ENCODE assay signal across 18 cellular contexts in the genomic region with DNA sequence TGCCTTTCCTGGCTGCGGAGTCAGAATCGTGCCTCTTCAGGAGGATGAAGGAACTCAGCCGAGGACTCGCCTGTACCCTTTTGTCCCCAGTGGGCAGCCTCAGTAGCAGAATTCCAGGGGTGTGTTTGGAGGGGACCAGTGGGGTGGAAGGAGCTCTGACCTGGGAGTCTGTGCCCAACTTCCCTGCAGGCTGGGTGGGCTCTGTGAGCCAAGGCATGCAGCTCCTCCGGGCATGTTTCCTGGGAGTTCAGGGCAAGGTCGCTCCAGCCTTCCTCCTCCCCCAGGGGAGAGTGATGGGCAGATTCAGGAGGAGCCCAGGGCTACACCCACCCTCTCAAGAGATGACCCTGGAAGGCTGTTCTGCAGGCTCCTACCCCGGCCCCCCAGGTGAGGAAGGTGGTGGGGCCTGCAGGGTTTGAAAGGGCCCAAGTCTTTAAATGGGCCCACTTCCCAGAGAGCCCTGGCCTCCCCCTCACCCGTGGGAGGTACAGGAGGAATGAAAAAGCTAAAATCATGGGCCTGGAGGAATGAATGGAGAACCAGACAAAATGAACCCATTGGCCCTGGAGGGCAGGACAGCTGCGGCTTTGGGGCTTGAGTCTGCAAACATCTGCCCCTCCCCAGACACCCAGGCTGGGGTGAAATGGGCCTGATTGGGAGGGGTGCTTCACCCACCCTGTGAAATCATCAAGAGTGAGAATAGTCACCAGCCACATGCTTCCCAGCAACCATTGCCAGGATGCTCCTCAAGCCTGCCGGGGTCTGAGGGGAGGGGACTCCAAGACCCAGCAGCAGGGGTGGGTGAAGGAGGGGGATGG.
DNase-seq lines count a peak whose midpoint lies in the region; TF ChIP-seq lines count a peak whose summit lies in the region.
"Had no signal": no experiment of that assay in that cellular context is flagged by ENCODE, and none has a peak within 500 bp of the region (broad histone marks: within the 10 kb centered on the region; RNA-seq: fewer than 3 reads in every experiment).

No MANE protein-coding gene starts in this region.

- no peak overlapping the region for H2BK5ac ChIP-seq in neuronal stem cell (ENCODE audit: low read length)

- H3K27ac ChIP-seq in endodermal cell (ENCODE audit: low read depth, low read length) (no peak overlapping the region), neuronal stem cell (replicated peaks; ENCODE audit: low read length) (no peak overlapping the region), brain microvascular endothelial cell (no peak overlapping the region)
- H3K27ac ChIP-seq: 22Rv1, BLaER1 had no signal

- no peak overlapping the region for H3K4me3 Mint-ChIP-seq in endodermal cell
- H3K4me3 Mint-ChIP-seq: CD8-positive, alpha-beta memory T cell; HFFc6 had no signal

- H3K4me1 Mint-ChIP-seq in endodermal cell, result peaks cover 9% of the 10 kb centered on the region
- H3K4me1 Mint-ChIP-seq: CD8-positive, alpha-beta memory T cell had no signal

- peak overlapping the region; percentile 21 for H3K18ac ChIP-seq in neuronal stem cell (ENCODE audit: low read length)

- peak; percentile 28 for DNase-seq in activated CD8-positive, alpha-beta memory T cell treated with anti-CD3 and anti-CD28 coated beads, Interleukin-2, amount 50 U/mL, for 48 hours
- DNase-seq in activated CD8-positive, alpha-beta memory T cell treated with anti-CD3 and anti-CD28 coated beads, Interleukin-2, amount 50 U/mL, for 4 hours, result no peak
- DNase-seq in endodermal cell (peak; percentile 31), neuronal stem cell (ENCODE audit: low spot score) (no peak), brain microvascular endothelial cell (no peak), MV-4-11 (lab: John Stamatoyannopoulos, UW) (no peak), NCI-H774 (lab: John Stamatoyannopoulos, UW) (no peak)
- DNase-seq in stimulated activated CD8-positive, alpha-beta memory T cell treated with anti-CD3 and anti-CD28 coated beads, Interleukin-4, amount 100 ng/mL, for 48 hours, result no peak
- DNase-seq: AML-193, DND-41, GDM1, GOT3, HFFc6 had no signal

- H3K9ac ChIP-seq in endodermal cell (ENCODE audit: extremely low read depth, low read length, poor library complexity, severe bottlenecking) (no peak overlapping the region), neuronal stem cell (ENCODE audit: low read depth, low read length, poor library complexity) (no peak overlapping the region)
- H3K9ac ChIP-seq: BLaER1 had no signal

- H3K4me3 ChIP-seq in endodermal cell (ENCODE audit: low read length), result no peak overlapping the region
- no peak overlapping the region for H3K4me3 ChIP-seq in neuronal stem cell (ENCODE audit: low read length in 2 of 2)
- H3K4me3 ChIP-seq in brain microvascular endothelial cell (ENCODE audit: low read depth, low read length), result no peak overlapping the region
- H3K4me3 ChIP-seq: BLaER1, HAP-1 had no signal

- H3K36me3 Mint-ChIP-seq in endodermal cell (ENCODE audit: low read depth), result no peaks in the 10 kb centered on the region
- H3K36me3 Mint-ChIP-seq: CD8-positive, alpha-beta memory T cell had no signal

- no peaks in the 10 kb centered on the region for H3K27me3 ChIP-seq in endodermal cell (ENCODE audit: control insufficient read depth, insufficient read depth, low read length, poor library complexity, severe bottlenecking)
- no peaks in the 10 kb centered on the region for H3K27me3 ChIP-seq in neuronal stem cell (ENCODE audit: control insufficient read depth in 3 of 3, insufficient read depth in 3 of 3, low read depth in 1 of 3, low read length in 3 of 3)
- no peaks in the 10 kb centered on the region for H3K27me3 ChIP-seq in brain microvascular endothelial cell (replicated peaks)
- H3K27me3 ChIP-seq: BLaER1 had no signal

- no peak overlapping the region for H3K14ac ChIP-seq in neuronal stem cell (ENCODE audit: low read length)

- H2BK15ac ChIP-seq in neuronal stem cell (ENCODE audit: low read length), result no peak overlapping the region

- no peak overlapping the region for H2AK5ac ChIP-seq in neuronal stem cell (ENCODE audit: low read depth, low read length)

- no peaks in the 10 kb centered on the region for H3K27me3 Mint-ChIP-seq in endodermal cell (ENCODE audit: insufficient read depth)

- peaks cover 5% of the 10 kb centered on the region for H3K4me1 ChIP-seq in endodermal cell (ENCODE audit: control insufficient read depth, insufficient read depth, low read length)
- no peaks in the 10 kb centered on the region for H3K4me1 ChIP-seq in neuronal stem cell (ENCODE audit: control insufficient read depth in 2 of 2, insufficient read depth in 1 of 2, low read depth in 1 of 2, low read length in 2 of 2)
- H3K4me1 ChIP-seq: HAP-1 had no signal

- H3K36me3 ChIP-seq in endodermal cell (ENCODE audit: control insufficient read depth, insufficient read depth, low read length) (no peaks in the 10 kb centered on the region), neuronal stem cell (replicated peaks in 1 of 2; ENCODE audit: control insufficient read depth in 2 of 2, insufficient read depth in 2 of 2, low read length in 2 of 2) (no peaks in the 10 kb centered on the region), brain microvascular endothelial cell (replicated peaks) (no peaks in the 10 kb centered on the region)
- H3K36me3 ChIP-seq: BLaER1, HAP-1 had no signal

- H4K91ac ChIP-seq in neuronal stem cell (ENCODE audit: low read depth, low read length, poor library complexity), result no peak overlapping the region

- H3K27ac Mint-ChIP-seq in endodermal cell, result no peak overlapping the region
- H3K27ac Mint-ChIP-seq: HFFc6 had no signal

- H3K79me1 ChIP-seq in neuronal stem cell (ENCODE audit: low read depth, low read length), result no peaks in the 10 kb centered on the region

- H4K8ac ChIP-seq in neuronal stem cell (ENCODE audit: low read depth, low read length), result no peak overlapping the region

- TF ChIP-seq CTCF in endodermal cell (conservative IDR thresholded peaks at IDR 0.05) (no peak), brain microvascular endothelial cell (IDR thresholded peaks at IDR 0.05; ENCODE audit: low read depth, low read length, missing control alignments) (no peak)

- H2BK120ac ChIP-seq in neuronal stem cell (ENCODE audit: low read depth, low read length), result no peak overlapping the region

- H3K4ac ChIP-seq in neuronal stem cell (ENCODE audit: low read length), result no peak overlapping the region

- H3K4me2 ChIP-seq in neuronal stem cell (ENCODE audit: insufficient read depth, low read length, poor library complexity, severe bottlenecking), result no peak overlapping the region
- H3K4me2 ChIP-seq: BLaER1 had no signal

- peaks cover 4% of the 10 kb centered on the region for H3K9me3 Mint-ChIP-seq in endodermal cell
- H3K9me3 Mint-ChIP-seq: CD8-positive, alpha-beta memory T cell; HFFc6 had no signal

- WGBS in endodermal cell (ENCODE audit: insufficient coverage in 1 of 2, insufficient read length in 1 of 2), 2 experiments, result 80 to 91% methylated on average over 4 to 10 of the region's 10 CpGs
- no CpG with 5 or more reads among the region's 10 CpGs for WGBS in neuronal stem cell (ENCODE audit: extremely low coverage in 2 of 2, insufficient read length in 2 of 2, insufficient replicate concordance in 1 of 2), 2 donors

- no peak overlapping the region for H2AFZ ChIP-seq in neuronal stem cell (ENCODE audit: low read length)

- H2BK12ac ChIP-seq in neuronal stem cell (ENCODE audit: low read length), result no peak overlapping the region

- no peak overlapping the region for H3K23ac ChIP-seq in neuronal stem cell (ENCODE audit: low read depth, low read length, poor library complexity)

- H3K9me3 ChIP-seq in endodermal cell (ENCODE audit: control insufficient read depth, low read length) (no peaks in the 10 kb centered on the region), neuronal stem cell (replicated peaks in 1 of 2; ENCODE audit: control insufficient read depth in 2 of 2, insufficient read depth in 1 of 2, low read depth in 1 of 2, low read length in 2 of 2) (no peaks in the 10 kb centered on the region)
- H3K9me3 ChIP-seq: BLaER1, Caco-2, HAP-1 had no signal

- in situ Hi-C loops in brain microvascular endothelial cell (cut with HindIII; ENCODE audit: low pct_ligation_motif_present, low sequenced_read_pairs), result no loop called here

Comparison
In these comparisons a context has a peak if more than half of its experiments do, and no peak if none do; other contexts are left out.
1. DNase-seq: peak in activated CD8-positive, alpha-beta memory T cell treated with anti-CD3 and anti-CD28 coated beads, Interleukin-2, amount 50 U/mL, for 48 hours (single experiment) and endodermal cell (single experiment); none in activated CD8-positive, alpha-beta memory T cell treated with anti-CD3 and anti-CD28 coated beads, Interleukin-2, amount 50 U/mL, for 4 hours (single experiment), neuronal stem cell (single experiment), brain microvascular endothelial cell (single experiment), MV-4-11 (single experiment), stimulated activated CD8-positive, alpha-beta memory T cell treated with anti-CD3 and anti-CD28 coated beads, Interleukin-4, amount 100 ng/mL, for 48 hours (single experiment) and NCI-H774 (single experiment).